Comparison of ENCODE assay signal across 11 cellular contexts in genomic region chr1:182842265-182842664, GRCh38. TPM values are rescaled to one million over a fixed set of nuclear protein-coding genes. Genes with fewer than 3 reads are reported as not detected.
DNase-seq lines count a peak whose midpoint lies in the region; ATAC-seq and FAIRE-seq lines count a peak whose summit lies in the region.
"Had no signal": no experiment of that assay in that cellular context is flagged by ENCODE, and none has a peak within 500 bp of the region (broad histone marks: within the 10 kb centered on the region; RNA-seq: fewer than 3 reads in every experiment).

No MANE protein-coding gene starts in this region.

- H3K79me2 ChIP-seq in trophoblast cell (ENCODE audit: control insufficient read depth, insufficient read depth, low read length, poor library complexity) = peaks cover 36% of the 10 kb centered on the region

- intact Hi-C loops in activated CD4-positive, alpha-beta T cell treated with anti-CD3 and anti-CD28 coated beads for 36 hours (cut with DNase I, micrococcal nuclease) = loop anchor here (2.0 to 5.0 kb wide), 4 partner anchors 17 to 790 kb away; partner anchors contain the start of gene LAMC1 (in 1 of the 2)

- no CpG with 5 or more reads among the region's 4 CpGs for WGBS in trophoblast cell (ENCODE audit: extremely low coverage, insufficient coverage, insufficient read length)

- H3K27me3 Mint-ChIP-seq in activated CD4-positive, alpha-beta T cell treated with anti-CD3 and anti-CD28 coated beads for 36 hours = no peaks in the 10 kb centered on the region
- no peaks in the 10 kb centered on the region for H3K27me3 Mint-ChIP-seq in effector memory CD8-positive, alpha-beta T cell

- peaks cover 7% of the 10 kb centered on the region for H3K79me1 ChIP-seq in trophoblast cell (ENCODE audit: low read length)

- no peak overlapping the region for H2BK120ac ChIP-seq in trophoblast cell (ENCODE audit: insufficient read depth, low read length, poor library complexity)

- DNase-seq in activated CD4-positive, alpha-beta T cell treated with anti-CD3 and anti-CD28 coated beads for 36 hours = no peak
- DNase-seq in activated CD4-positive, alpha-beta T cell treated with anti-CD3 and anti-CD28 coated beads for 48 hours = no peak
- DNase-seq in NT2/D1 (ENCODE audit: low read depth, low spot score) (no peak), trophoblast cell (no peak), frontal cortex (ENCODE audit: low spot score in 2 of 2) (no peak), MV-4-11 (lab: John Stamatoyannopoulos, UW) (no peak)
- no peak for DNase-seq in effector memory CD8-positive, alpha-beta T cell
- DNase-seq: activated gamma-delta T cell treated with Interleukin-2 at 50 U/mL for 16 hours, ovary had no signal

- no peak overlapping the region for H2BK12ac ChIP-seq in trophoblast cell (ENCODE audit: low read length)

- peaks cover 70% of the 10 kb centered on the region for H3K36me3 Mint-ChIP-seq in activated CD4-positive, alpha-beta T cell treated with anti-CD3 and anti-CD28 coated beads for 36 hours (ENCODE audit: low read depth)
- peaks cover 76% of the 10 kb centered on the region for H3K36me3 Mint-ChIP-seq in effector memory CD8-positive, alpha-beta T cell (ENCODE audit: insufficient read depth)

- ATAC-seq in activated CD4-positive, alpha-beta T cell treated with anti-CD3 and anti-CD28 coated beads for 36 hours = no peak
- no peak for ATAC-seq in effector memory CD8-positive, alpha-beta T cell (replicated peaks)
- no peak for ATAC-seq in GM18861 (IDR thresholded peaks at IDR 0.05; ENCODE audit: unreplicated experiment)

- no peak overlapping the region for H3K23ac ChIP-seq in trophoblast cell (ENCODE audit: low read length)

- POLR2A ChIA-PET in activated CD4-positive, alpha-beta T cell treated with anti-CD3 and anti-CD28 coated beads for 36 hours (lab: Charles Lee) = no interaction called here

- H4K8ac ChIP-seq in trophoblast cell (ENCODE audit: low read depth, low read length) = no peak overlapping the region

- peak overlapping the region; percentile 85 for H3K4ac ChIP-seq in trophoblast cell (ENCODE audit: low read depth, low read length)

- H3K9ac ChIP-seq in NT2/D1 (ENCODE audit: insufficient read length, low read depth) = no peak overlapping the region
- H3K9ac ChIP-seq in trophoblast cell (ENCODE audit: low read length) = no peak overlapping the region

- H3K4me1 Mint-ChIP-seq in activated CD4-positive, alpha-beta T cell treated with anti-CD3 and anti-CD28 coated beads for 36 hours = peaks cover 64% of the 10 kb centered on the region
- H3K4me1 Mint-ChIP-seq in effector memory CD8-positive, alpha-beta T cell (ENCODE audit: low read depth in 2 of 2) = peaks cover 45 to 72% of the 10 kb centered on the region in 2 donors

- no peak overlapping the region for H3K27ac ChIP-seq in trophoblast cell (ENCODE audit: low read depth, low read length)
- H3K27ac ChIP-seq: ovary had no signal

- no peak overlapping the region for H4K91ac ChIP-seq in trophoblast cell (ENCODE audit: low read depth, low read length)

- H3K18ac ChIP-seq in trophoblast cell (ENCODE audit: low read length) = no peak overlapping the region

- no peaks in the 10 kb centered on the region for H3K9me3 Mint-ChIP-seq in activated CD4-positive, alpha-beta T cell treated with anti-CD3 and anti-CD28 coated beads for 36 hours (ENCODE audit: low read depth)
- H3K9me3 Mint-ChIP-seq in effector memory CD8-positive, alpha-beta T cell = no peaks in the 10 kb centered on the region

- no peak for FAIRE-seq in frontal cortex (lab: Jason Lieb, UNC)

- H2AK5ac ChIP-seq in trophoblast cell (ENCODE audit: low read length) = no peak overlapping the region

- H2BK5ac ChIP-seq in trophoblast cell (ENCODE audit: low read depth, low read length, poor library complexity) = no peak overlapping the region

- peaks cover 76% of the 10 kb centered on the region for H3K36me3 ChIP-seq in NT2/D1 (ENCODE audit: insufficient read depth, insufficient read length, low read length)
- H3K36me3 ChIP-seq in trophoblast cell (ENCODE audit: control insufficient read depth in 1 of 2, insufficient read depth in 2 of 2, low read length in 2 of 2) = peaks cover 23 to 25% of the 10 kb centered on the region in 2 experiments
- H3K36me3 ChIP-seq: ovary had no signal

- H3K4me2 ChIP-seq in trophoblast cell (ENCODE audit: low read length) = no peak overlapping the region

- H3K4me3 Mint-ChIP-seq in activated CD4-positive, alpha-beta T cell treated with anti-CD3 and anti-CD28 coated beads for 36 hours = peak overlapping the region; percentile 92
- H3K4me3 Mint-ChIP-seq in effector memory CD8-positive, alpha-beta T cell = peak overlapping the region; percentile 93 to 95

- no peak overlapping the region for H3K14ac ChIP-seq in trophoblast cell (ENCODE audit: low read length)

- no peak overlapping the region for H4K12ac ChIP-seq in trophoblast cell (ENCODE audit: low read depth, low read length)

- H2AFZ ChIP-seq in trophoblast cell (ENCODE audit: insufficient read depth, low read length, poor library complexity) = no peak overlapping the region

- no peaks in the 10 kb centered on the region for H3K27me3 ChIP-seq in NT2/D1 (ENCODE audit: insufficient read depth, insufficient read length)
- H3K27me3 ChIP-seq in trophoblast cell (ENCODE audit: insufficient read depth, low read length) = no peaks in the 10 kb centered on the region
- H3K27me3 ChIP-seq: ovary, tibial nerve had no signal

- peak overlapping the region; percentile 88 for H3K4me3 ChIP-seq in NT2/D1 (ENCODE audit: insufficient read length, low read depth)
- no peak overlapping the region for H3K4me3 ChIP-seq in trophoblast cell (ENCODE audit: low read depth, low read length)
- H3K4me3 ChIP-seq: ovary had no signal

- no peaks in the 10 kb centered on the region for H3K9me3 ChIP-seq in NT2/D1 (ENCODE audit: insufficient read depth, low read length)
- no peaks in the 10 kb centered on the region for H3K9me3 ChIP-seq in trophoblast cell (ENCODE audit: insufficient read depth, low read depth, low read length)
- H3K9me3 ChIP-seq: ovary, tibial nerve had no signal

- CTCF ChIA-PET in activated CD4-positive, alpha-beta T cell treated with anti-CD3 and anti-CD28 coated beads for 36 hours (lab: Charles Lee) = interaction anchor here (1.0 kb wide), 1 partner anchor 246 kb away, joined by 3 read pairs; no protein-coding TSS in a partner anchor

- peak overlapping the region; percentile 39 for H3K27ac Mint-ChIP-seq in activated CD4-positive, alpha-beta T cell treated with anti-CD3 and anti-CD28 coated beads for 36 hours
- H3K27ac Mint-ChIP-seq in effector memory CD8-positive, alpha-beta T cell = peak overlapping the region in 1 of 2 donors; percentile 87

- H3K4me1 ChIP-seq in NT2/D1 (ENCODE audit: insufficient read depth, insufficient read length) (peaks cover 5% of the 10 kb centered on the region), trophoblast cell (ENCODE audit: control insufficient read depth in 1 of 2, insufficient read depth in 2 of 2, low read length in 2 of 2) (peaks cover 3 to 5% of the 10 kb centered on the region in 2 experiments)

RNA-seq across cellular contexts. Expression of gene DHX9, which starts 3.1 kb away (rescaled TPM):
- total RNA-seq in activated CD4-positive, alpha-beta T cell treated with anti-CD3 and anti-CD28 coated beads for 36 hours = 100 to 1,000 TPM; 244 to 255 TPM
- 75.7 and 78.8 TPM in 2 replicates for polyA plus RNA-seq in trophoblast cell (2013)
- total RNA-seq in frontal cortex = 257 TPM

RNA-seq across cellular contexts. Expression of gene NPL, which starts 52.7 kb away (rescaled TPM):
- 1 to 10 TPM; 4.0 to 5.6 TPM for total RNA-seq in activated CD4-positive, alpha-beta T cell treated with anti-CD3 and anti-CD28 coated beads for 36 hours
- polyA plus RNA-seq in trophoblast cell (2013) = 1.7 and 2.2 TPM in 2 replicates
- 24.1 TPM for total RNA-seq in frontal cortex
